In the genomic region with DNA sequence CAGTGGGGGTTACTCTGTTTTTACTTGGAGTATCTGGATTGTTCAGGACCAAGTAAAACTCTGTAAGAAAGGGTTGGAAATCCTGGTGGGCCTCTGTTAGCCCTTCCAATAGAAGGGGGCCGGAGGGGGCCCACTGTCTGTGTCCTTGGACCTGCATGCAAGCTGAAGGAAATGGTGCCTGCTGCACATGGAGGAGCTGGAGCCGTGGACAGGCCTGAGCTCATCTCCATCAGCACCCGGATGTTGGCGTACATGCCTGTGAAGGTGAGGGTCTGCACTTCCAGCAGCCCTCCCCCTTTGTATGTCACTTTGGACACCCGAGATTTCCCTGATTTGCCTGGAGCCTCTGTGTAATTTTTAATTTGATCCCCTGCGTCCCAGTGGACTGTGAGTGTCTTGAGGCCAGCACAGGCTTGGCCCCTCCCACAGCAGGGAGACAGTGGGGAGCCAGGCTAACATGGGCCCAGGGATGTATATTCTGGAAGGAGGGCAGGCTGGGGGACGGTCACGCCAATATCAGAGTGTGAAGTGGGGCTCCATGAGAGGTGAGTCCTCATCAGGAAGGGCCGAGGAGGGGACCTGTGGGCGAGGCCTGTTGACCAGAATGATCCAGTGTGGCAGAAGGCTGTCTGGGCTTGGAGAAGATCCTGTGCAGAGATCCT, we compare ENCODE assay signal across 8 cellular contexts. TPM values are rescaled to one million over a fixed set of nuclear protein-coding genes. Genes with fewer than 3 reads are reported as not detected.
DNase-seq lines count a peak whose midpoint lies in the region; ATAC-seq and TF ChIP-seq lines count a peak whose summit lies in the region.

No MANE protein-coding gene starts in this region.

- peak overlapping the region; percentile 81 for H3K4me2 ChIP-seq in skeletal muscle satellite cell (ENCODE audit: low read length)

- no peaks in the 10 kb centered on the region for H3K36me3 ChIP-seq in endodermal cell (ENCODE audit: control insufficient read depth, insufficient read depth, low read length)
- peaks cover 5% of the 10 kb centered on the region for H3K36me3 ChIP-seq in skeletal muscle satellite cell (ENCODE audit: insufficient read depth, low read length)

- 92 to 94% methylated on average over 8 to 10 of the region's 10 CpGs for WGBS in endodermal cell (ENCODE audit: insufficient coverage in 1 of 2, insufficient read length in 1 of 2), 2 experiments

- H3K9me3 Mint-ChIP-seq in endodermal cell: peaks cover 11% of the 10 kb centered on the region

- H3K4me3 ChIP-seq in endodermal cell (ENCODE audit: low read length) (no peak overlapping the region), skeletal muscle satellite cell (ENCODE audit: low read length) (peak overlapping the region; percentile 49)

- H3K27me3 Mint-ChIP-seq in endodermal cell (ENCODE audit: insufficient read depth): no peaks in the 10 kb centered on the region

- H3K27ac ChIP-seq in endodermal cell (ENCODE audit: low read depth, low read length): no peak overlapping the region

- H3K27me3 ChIP-seq in endodermal cell (ENCODE audit: control insufficient read depth, insufficient read depth, low read length, poor library complexity, severe bottlenecking): no peaks in the 10 kb centered on the region
- no peaks in the 10 kb centered on the region for H3K27me3 ChIP-seq in skeletal muscle satellite cell (ENCODE audit: control insufficient read depth, insufficient read depth, low read length)

- DNase-seq in GM03348 (ENCODE audit: low spot score) (peak; percentile 33), SK-N-DZ (ENCODE audit: low spot score) (peak; percentile 45), endodermal cell (peak; percentile 51), SW480 (ENCODE audit: low spot score) (no peak), HCEC 1CT (no peak)

- peaks cover 6% of the 10 kb centered on the region for H3K9me3 ChIP-seq in endodermal cell (ENCODE audit: control insufficient read depth, low read length)
- H3K9me3 ChIP-seq in skeletal muscle satellite cell (replicated peaks; ENCODE audit: low read length): no peaks in the 10 kb centered on the region

- no peak overlapping the region for H3K4me3 Mint-ChIP-seq in endodermal cell

- peaks cover 3% of the 10 kb centered on the region for H3K36me3 Mint-ChIP-seq in endodermal cell (ENCODE audit: low read depth)

- no peak overlapping the region for H3K9ac ChIP-seq in endodermal cell (ENCODE audit: extremely low read depth, low read length, poor library complexity, severe bottlenecking)
- H3K9ac ChIP-seq in skeletal muscle satellite cell (ENCODE audit: low read depth, low read length): peak overlapping the region; percentile 77

- ATAC-seq in GM21529 (IDR thresholded peaks at IDR 0.05; ENCODE audit: unreplicated experiment) (no peak), HG02763 (IDR thresholded peaks at IDR 0.05; ENCODE audit: unreplicated experiment) (no peak)

- H3K4me1 ChIP-seq in endodermal cell (ENCODE audit: control insufficient read depth, insufficient read depth, low read length): no peaks in the 10 kb centered on the region
- peaks cover 66% of the 10 kb centered on the region for H3K4me1 ChIP-seq in skeletal muscle satellite cell (ENCODE audit: control insufficient read depth, insufficient read depth, low read length)

- peak overlapping the region; percentile 10 for H3K27ac Mint-ChIP-seq in endodermal cell

- TF ChIP-seq CTCF in endodermal cell (conservative IDR thresholded peaks at IDR 0.05): no peak

- H3K4me1 Mint-ChIP-seq in endodermal cell: peaks cover 18% of the 10 kb centered on the region

RNA-seq across cellular contexts. Expression of a gene that starts 16.8 kb away (rescaled TPM):
- 63.2 and 70.5 TPM in 2 replicates for polyA plus RNA-seq in SK-N-DZ (2014; cell fraction: cytosol; rRNA removed)
- 36.3 and 41.3 TPM in 2 replicates for polyA plus RNA-seq in SK-N-DZ (2014; cell fraction: nucleus; rRNA removed)
- 10 to 100 TPM; 41.6 to 63.5 TPM for total RNA-seq in endodermal cell
- polyA plus RNA-seq in endodermal cell (2013, experiment 1 of 2): 85.8 TPM
- 77.5 TPM for polyA plus RNA-seq in endodermal cell (2013, experiment 2 of 2)
- 64.9 and 78.3 TPM in 2 replicates for total RNA-seq in skeletal muscle satellite cell (2012; rRNA removed)

Comparison
In these comparisons a context has a peak if more than half of its experiments do, and no peak if none do; other contexts are left out.
1. DNase-seq: peak in GM03348 (single experiment), SK-N-DZ (single experiment) and endodermal cell (single experiment); none in SW480 (single experiment) and HCEC 1CT (single experiment).